In genomic region chr2:108586116-108586515, GRCh38 we compare ENCODE assay signal across 15 cellular contexts. TPM values are rescaled to one million over a fixed set of nuclear protein-coding genes. Genes with fewer than 3 reads are reported as not detected.
A peak's percentile ranks its signal among the peaks of the same experiment; 100 is the strongest.
DNase-seq lines count a peak whose midpoint lies in the region; ATAC-seq and TF ChIP-seq lines count a peak whose summit lies in the region.
"Had no signal": no experiment of that assay in that cellular context is flagged by ENCODE, and none has a peak within 500 bp of the region (broad histone marks: within the 10 kb centered on the region; RNA-seq: fewer than 3 reads in every experiment).

No MANE protein-coding gene starts in this region.

- 59 to 65% methylated on average over 7 of the region's 7 CpGs for WGBS in GM23248 (ENCODE audit: low coverage in 1 of 2, low lambda C conversion rate in 2 of 2, missing lambda C conversion rate in 2 of 2), 2 experiments
- 80 to 87% (median 83%) methylated on average over 7 of the region's 7 CpGs for WGBS in adrenal gland, 4 donors
- WGBS in smooth muscle cell (ENCODE audit: low lambda C conversion rate) = 50% methylated on average over 7 of the region's 7 CpGs

- no peaks in the 10 kb centered on the region for H3K9me3 ChIP-seq in GM23248 (ENCODE audit: low read depth)
- H3K9me3 ChIP-seq in adrenal gland (replicated peaks in 1 of 3) = no peaks in the 10 kb centered on the region
- no peaks in the 10 kb centered on the region for H3K9me3 ChIP-seq in smooth muscle cell (replicated peaks; ENCODE audit: low read depth)
- H3K9me3 ChIP-seq: BLaER1, pancreas had no signal

- H3K9ac ChIP-seq in GM23248 (peak overlapping the region; percentile 0; the same call in 1 of the 2 replicates), smooth muscle cell (ENCODE audit: low read depth) (peak overlapping the region; percentile 53)
- H3K9ac ChIP-seq: BLaER1 had no signal

- peaks cover 99% of the 10 kb centered on the region for H3K79me2 ChIP-seq in GM23248 (ENCODE audit: insufficient read depth)
- peaks cover 85% of the 10 kb centered on the region for H3K79me2 ChIP-seq in smooth muscle cell (ENCODE audit: low read depth)

- H3K9me2 ChIP-seq in GM23248 (ENCODE audit: insufficient read depth) = no peaks in the 10 kb centered on the region

- H3K4me1 ChIP-seq in GM23248 (ENCODE audit: insufficient read depth) (peaks cover 45% of the 10 kb centered on the region), adrenal gland (replicated peaks in 1 of 2) (peaks cover 24 to 52% of the 10 kb centered on the region in 2 donors), smooth muscle cell (ENCODE audit: low read depth) (peaks cover 25% of the 10 kb centered on the region)

- no peak for TF ChIP-seq POLR2A in adrenal gland (IDR thresholded peaks at IDR 0.05)

- H3K36me3 ChIP-seq in GM23248 (ENCODE audit: low read depth) (no peaks in the 10 kb centered on the region), adrenal gland (replicated peaks in 1 of 2) (no peaks in the 10 kb centered on the region), smooth muscle cell (ENCODE audit: low read depth) (no peaks in the 10 kb centered on the region)
- H3K36me3 ChIP-seq: BLaER1, pancreas had no signal

- peak overlapping the region; percentile 4 for H3K4me2 ChIP-seq in GM23248 (ENCODE audit: unreplicated experiment)
- peak overlapping the region; percentile 72 for H3K4me2 ChIP-seq in smooth muscle cell
- H3K4me2 ChIP-seq: BLaER1 had no signal

- peaks cover 32% of the 10 kb centered on the region for H3F3A ChIP-seq in GM23248 (ENCODE audit: insufficient read depth)
- peaks cover 18% of the 10 kb centered on the region for H3F3A ChIP-seq in smooth muscle cell (ENCODE audit: low read depth)

- DNase-seq in GM23248 (peak; percentile 70), adrenal gland (no peak), foreskin fibroblast (peak; percentile 32 to 62), smooth muscle cell (lab: John Stamatoyannopoulos, UW; ENCODE audit: unreplicated experiment) (no peak), NCI-H128 (lab: John Stamatoyannopoulos, UW; ENCODE audit: unreplicated experiment) (no peak), HUDEP-2 (lab: John Stamatoyannopoulos, UW; ENCODE audit: unreplicated experiment in 76 of 76) (no peak)
- DNase-seq: activated CD4-positive, alpha-beta T cell treated with anti-CD3 and anti-CD28 coated beads for 48 hours; activated T-cell treated with anti-CD3 and anti-CD28 coated beads, Interleukin-2, amount 50 U/mL, for 48 hours; midbrain; NCI-H146; NCI-H526; pancreas had no signal

- in situ Hi-C loops in GM23248 (cut with MboI) = no loop called here

- no peak for TF ChIP-seq CTCF in adrenal gland (IDR thresholded peaks at IDR 0.05)
- no peak for TF ChIP-seq CTCF in foreskin fibroblast (IDR thresholded peaks at IDR 0.05; ENCODE audit: low read depth, low read length)
- no peak for TF ChIP-seq CTCF in smooth muscle cell (IDR thresholded peaks at IDR 0.05; ENCODE audit: borderline replicate concordance, insufficient read depth, poor library complexity, severe bottlenecking)

- peak overlapping the region; percentile 62 for H3K27ac ChIP-seq in GM23248
- peak overlapping the region; percentile 66 to 85 (median 81) for H3K27ac ChIP-seq in adrenal gland
- peak overlapping the region; percentile 88 for H3K27ac ChIP-seq in smooth muscle cell (ENCODE audit: low read depth)
- H3K27ac ChIP-seq: BLaER1 had no signal

- H3K4me3 ChIP-seq in GM23248 (no peak overlapping the region), adrenal gland (no peak overlapping the region), foreskin fibroblast (ENCODE audit: low read depth in 1 of 2, low read length in 2 of 2) (no peak overlapping the region), smooth muscle cell (no peak overlapping the region)
- H3K4me3 ChIP-seq: BLaER1, pancreas had no signal

- H2AFZ ChIP-seq in GM23248 (peak overlapping the region; percentile 56), smooth muscle cell (ENCODE audit: low read depth) (no peak overlapping the region)

- no peak for ATAC-seq in HG03571 (IDR thresholded peaks at IDR 0.05; ENCODE audit: unreplicated experiment)
- ATAC-seq in GM18873 (IDR thresholded peaks at IDR 0.05; ENCODE audit: low FRiP score, unreplicated experiment) = no peak
- ATAC-seq: pancreas had no signal

- H3K27me3 ChIP-seq in GM23248 (replicated peaks; ENCODE audit: insufficient read depth) = no peaks in the 10 kb centered on the region
- no peaks in the 10 kb centered on the region for H3K27me3 ChIP-seq in adrenal gland
- no peaks in the 10 kb centered on the region for H3K27me3 ChIP-seq in smooth muscle cell (ENCODE audit: low read depth)
- H3K27me3 ChIP-seq: BLaER1, pancreas had no signal

- intact Hi-C loops in adrenal gland (cut with DNase I) = loop anchor here (10.0 kb wide), 2 partner anchors 51 to 241 kb away; partner anchors contain the start of gene LIMS1 (in 2 of the 2)

- H4K20me1 ChIP-seq in GM23248 (ENCODE audit: insufficient read depth) = no peaks in the 10 kb centered on the region
- H4K20me1 ChIP-seq in smooth muscle cell (ENCODE audit: low read depth) = peaks cover 2% of the 10 kb centered on the region

RNA-seq across cellular contexts. Expression of gene LIMS1, which starts 51.8 kb away (rescaled TPM):
- total RNA-seq in GM23248 (2014; rRNA removed; shearing (Covaris generic)) = 122 and 131 TPM in 2 replicates
- polyA plus RNA-seq in GM23248 (2016; fragmentation: Nextera tagmentation; extraction: Ambion mirVana) (81.3 and 82.0 TPM in 2 replicates), adrenal gland (10 to 100 TPM; 33.5 to 58.3 (median 48.4) TPM), smooth muscle cell (56.9 and 63.1 TPM in 2 replicates)
- total RNA-seq in adrenal gland (100 to 1,000 TPM; 108 to 182 (median 132) TPM), smooth muscle cell (147 and 155 TPM in 2 replicates)

Comparison
In these comparisons a context has a peak if more than half of its experiments do, and no peak if none do; other contexts are left out.
1. DNase-seq: peak in GM23248 (single experiment) and foreskin fibroblast (2 of 2); none in adrenal gland (0 of 7), smooth muscle cell (single experiment), NCI-H128 (single experiment) and HUDEP-2 (0 of 76).
2. Peak in every context shown above with its lines, with median percentiles within 50 percentile points of each other: H3K27ac ChIP-seq.